19 cellular contexts compared by ENCODE assay signal in genomic region chr20:13267231-13267630, GRCh38. TPM values are rescaled to one million over a fixed set of nuclear protein-coding genes. Genes with fewer than 3 reads are reported as not detected.
"Had no signal": no experiment of that assay in that cellular context is flagged by ENCODE, and none has a peak within 500 bp of the region (broad histone marks: within the 10 kb centered on the region; RNA-seq: fewer than 3 reads in every experiment).

No MANE protein-coding gene starts in this region.

- ATAC-seq: foreskin keratinocyte; left ventricle myocardium superior; pancreas; right cardiac atrium; stimulated activated effector memory CD8-positive, alpha-beta T cell treated with anti-CD3 and anti-CD28 coated beads, Interleukin-12 subunit alpha, Interleukin-12 subunit beta, amount 100 ng/mL, for 72 hours; stimulated activated naive CD8-positive, alpha-beta T cell treated with anti-CD3 and anti-CD28 coated beads, Interleukin-15, Interleukin-2, amounts not matched to agents 100 U/mL and 50 U/mL, for 24 hours had no signal

- H3K27ac ChIP-seq: colonic mucosa, foreskin keratinocyte, pancreas, suprapubic skin, tibial artery, upper lobe of left lung, vagina had no signal

- H3K9me3 ChIP-seq: colonic mucosa, pancreas, suprapubic skin, tibial artery, upper lobe of left lung, vagina had no signal

- DNase-seq: colonic mucosa; dermis blood vessel endothelial cell; erythroblast; foreskin keratinocyte; immature natural killer cell; left ventricle myocardium superior; naive B cell; occipital lobe; pancreas; right cardiac atrium; stimulated activated CD4-positive, alpha-beta T cell treated with anti-CD3 and anti-CD28 coated beads, Interleukin-4, amount 100 ng/mL, for 1 hour; stimulated activated CD8-positive, alpha-beta memory T cell treated with anti-CD3 and anti-CD28 coated beads, Interleukin-4, amount 100 ng/mL, for 48 hours; stimulated activated naive CD8-positive, alpha-beta T cell treated with anti-CD3 and anti-CD28 coated beads, Interleukin-15, Interleukin-2, amounts not matched to agents 100 U/mL and 50 U/mL, for 24 hours; tibial artery had no signal

- H3K4me3 ChIP-seq: colonic mucosa, pancreas, suprapubic skin, tibial artery, upper lobe of left lung, vagina had no signal

- H3K27me3 ChIP-seq: colonic mucosa, foreskin keratinocyte, pancreas, suprapubic skin, tibial artery, upper lobe of left lung, vagina had no signal

- H3K4me1 ChIP-seq: colonic mucosa, foreskin keratinocyte, pancreas, suprapubic skin, vagina had no signal

- H3K36me3 ChIP-seq: colonic mucosa, pancreas, suprapubic skin, upper lobe of left lung, vagina had no signal

RNA-seq across cellular contexts. Expression of gene ISM1, which starts 46.2 kb away (rescaled TPM):
- total RNA-seq: endothelial cell of umbilical vein had no signal
- polyA plus RNA-seq: endothelial cell of umbilical vein had no signal
